ENCODE assay signal across 1 cellular context in genomic region chr20:56347628-56348305, GRCh38.
TF ChIP-seq lines count a peak whose summit lies in the region.

No MANE protein-coding gene starts in this region.

TF ChIP-seq in HepG2, 621 proteins besides CTCF, POLR2A, EP300 and RAD21:
- no peak for TF ChIP-seq RORA (CRISPR knock-in tag; IDR thresholded peaks at IDR 0.05)
- TF ChIP-seq KIAA2018 (CRISPR knock-in tag; IDR thresholded peaks at IDR 0.05; ENCODE audit: borderline replicate concordance): no peak
- TF ChIP-seq ZGPAT (CRISPR knock-in tag; IDR thresholded peaks at IDR 0.05): 0 out of 2 replicates have a peak, but pooled peaks have one; percentile 9
- no peak for TF ChIP-seq FOXO1 (CRISPR knock-in tag; IDR thresholded peaks at IDR 0.05)
- no peak for TF ChIP-seq PHF21A (CRISPR knock-in tag; IDR thresholded peaks at IDR 0.05)
TF ChIP-seq in HepG2: peak in this region for 1.
